ENCODE assay signal across 22 cellular contexts in the genomic region with DNA sequence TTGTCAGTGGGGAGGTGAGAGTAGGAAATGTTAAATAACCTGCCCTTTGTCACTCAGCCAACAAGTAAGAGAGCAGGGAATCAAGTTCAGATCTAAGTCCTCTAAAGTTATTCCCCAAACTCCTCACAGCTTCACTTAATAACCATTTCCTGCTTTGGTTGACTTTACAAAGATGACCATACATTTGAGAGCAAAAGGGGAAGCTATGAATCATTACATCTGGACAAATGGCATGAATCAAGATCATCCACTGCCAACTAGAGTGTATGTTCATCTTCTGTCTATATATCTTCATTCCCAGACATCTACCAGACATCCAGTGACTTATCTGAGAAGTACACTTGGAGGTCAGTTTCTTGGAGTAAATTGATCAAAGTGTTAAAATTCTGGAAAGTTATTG. TPM values are rescaled to one million over a fixed set of nuclear protein-coding genes. Genes with fewer than 3 reads are reported as not detected.
A peak's percentile ranks its signal among the peaks of the same experiment; 100 is the strongest.
DNase-seq lines count a peak whose midpoint lies in the region; FAIRE-seq and TF ChIP-seq lines count a peak whose summit lies in the region.
"Had no signal": no experiment of that assay in that cellular context is flagged by ENCODE, and none has a peak within 500 bp of the region (broad histone marks: within the 10 kb centered on the region; RNA-seq: fewer than 3 reads in every experiment).

No MANE protein-coding gene starts in this region.

- TF ChIP-seq CTCF in cardiac fibroblast (IDR thresholded peaks at IDR 0.05; ENCODE audit: low read depth, low read length), result no peak

- H2BK12ac ChIP-seq in mesenchymal stem cell (ENCODE audit: low read length in 2 of 2), result no peak overlapping the region

- peak; percentile 71 for DNase-seq in GM23248
- peak; percentile 13 for DNase-seq in RCC 7860 (ENCODE audit: low spot score)
- DNase-seq in cardiac fibroblast (ENCODE audit: low read depth in 2 of 2), result peak; percentile 36 to 83
- peak; percentile 23 for DNase-seq in mesenchymal stem cell
- DNase-seq in DMS114 treated with DMSO at 0.1 percent for 48 hours (lab: John Stamatoyannopoulos, UW; ENCODE audit: unreplicated experiment), result no peak
- no peak for DNase-seq in stimulated activated CD4-positive, alpha-beta T cell treated with anti-CD3 and anti-CD28 coated beads, Interleukin-2, amount 100 ng/mL, for 24 hours
- no peak for DNase-seq in HAP-1 (ENCODE audit: low spot score in 2 of 2)
- no peak for DNase-seq in SW 1271 (lab: John Stamatoyannopoulos, UW)
- DNase-seq: activated naive CD8-positive, alpha-beta T cell treated with anti-CD3 and anti-CD28 coated beads, Interleukin-2, amount 50 U/mL, for 24 hours; Caco-2; caudate nucleus; effector CD8-positive, alpha-beta T cell; hippocampal formation; kidney; mesendoderm; NCI-H345; Right ventricle myocardium superior; spleen; T-helper 17 cell; testis had no signal

- H2BK5ac ChIP-seq in mesenchymal stem cell (ENCODE audit: low read depth, low read length, poor library complexity, severe bottlenecking), result no peak overlapping the region

- no peaks in the 10 kb centered on the region for H4K20me1 ChIP-seq in GM23248 (ENCODE audit: insufficient read depth)

- H3K79me2 ChIP-seq in GM23248 (ENCODE audit: insufficient read depth), result no peaks in the 10 kb centered on the region

- H3K4me3 ChIP-seq in GM23248, result no peak overlapping the region
- no peak overlapping the region for H3K4me3 ChIP-seq in cardiac fibroblast (replicated peaks in 1 of 2; ENCODE audit: low read depth in 2 of 2, low read length in 2 of 2)
- H3K4me3 ChIP-seq in mesenchymal stem cell (ENCODE audit: insufficient read depth in 1 of 2, low read depth in 1 of 2, low read length in 2 of 2), result no peak overlapping the region
- H3K4me3 ChIP-seq in HAP-1, result no peak overlapping the region
- H3K4me3 ChIP-seq: spleen, testis had no signal

- H3K9ac ChIP-seq in GM23248 (no peak overlapping the region), mesenchymal stem cell (ENCODE audit: low read length) (no peak overlapping the region)

- in situ Hi-C loops in GM23248 (cut with MboI), result no loop called here
- in situ Hi-C loops in HAP-1 (cut with MboI; ENCODE audit: low sequenced_read_pairs), result no loop called here

- H3K23ac ChIP-seq in mesenchymal stem cell (ENCODE audit: low read length in 2 of 2), result no peak overlapping the region

- no peak overlapping the region for H3K18ac ChIP-seq in mesenchymal stem cell (ENCODE audit: low read depth in 1 of 2, low read length in 2 of 2)

- FAIRE-seq in RCC 7860 (lab: Jason Lieb, UNC), result no peak
- FAIRE-seq: G401.6, GM12891, kidney had no signal

- H3K4me2 ChIP-seq in GM23248 (ENCODE audit: unreplicated experiment) (peak overlapping the region; percentile 14), mesenchymal stem cell (ENCODE audit: low read length, poor library complexity, severe bottlenecking) (no peak overlapping the region)

- no peak overlapping the region for H2BK15ac ChIP-seq in mesenchymal stem cell (ENCODE audit: low read depth, poor library complexity, severe bottlenecking)

- H3K36me3 ChIP-seq in GM23248 (ENCODE audit: low read depth), result no peaks in the 10 kb centered on the region
- H3K36me3 ChIP-seq in mesenchymal stem cell (ENCODE audit: control insufficient read depth in 1 of 2, insufficient read depth in 2 of 2, low read depth in 1 of 2, low read length in 2 of 2), result no peaks in the 10 kb centered on the region
- no peaks in the 10 kb centered on the region for H3K36me3 ChIP-seq in HAP-1 (replicated peaks)
- H3K36me3 ChIP-seq: spleen had no signal

- no peak overlapping the region for H2BK120ac ChIP-seq in mesenchymal stem cell (ENCODE audit: low read depth, low read length)

- H2AFZ ChIP-seq in GM23248 (no peak overlapping the region), mesenchymal stem cell (ENCODE audit: low read depth, low read length) (no peak overlapping the region)

- H3K14ac ChIP-seq in mesenchymal stem cell (ENCODE audit: low read length in 2 of 2), result no peak overlapping the region

- no peak overlapping the region for H4K8ac ChIP-seq in mesenchymal stem cell (ENCODE audit: low read length)

- peaks cover 20% of the 10 kb centered on the region for H3F3A ChIP-seq in GM23248 (ENCODE audit: insufficient read depth)

- no peak overlapping the region for H4K91ac ChIP-seq in mesenchymal stem cell (ENCODE audit: low read length)

- no peaks in the 10 kb centered on the region for H3K9me2 ChIP-seq in GM23248 (ENCODE audit: insufficient read depth)

- H3K4ac ChIP-seq in mesenchymal stem cell (ENCODE audit: low read depth in 1 of 2, low read length in 2 of 2), result no peak overlapping the region

- H3K27me3 ChIP-seq in GM23248 (replicated peaks; ENCODE audit: insufficient read depth), result no peaks in the 10 kb centered on the region
- H3K27me3 ChIP-seq in mesenchymal stem cell (ENCODE audit: control insufficient read depth in 1 of 2, insufficient read depth in 1 of 2, low read length in 2 of 2), result no peaks in the 10 kb centered on the region
- H3K27me3 ChIP-seq in HAP-1 (ENCODE audit: low read depth), result no peaks in the 10 kb centered on the region
- H3K27me3 ChIP-seq: spleen, testis had no signal

- H3K79me1 ChIP-seq in mesenchymal stem cell (replicated peaks; ENCODE audit: low read length, poor library complexity, severe bottlenecking), result no peaks in the 10 kb centered on the region

- H2AK5ac ChIP-seq in mesenchymal stem cell (ENCODE audit: low read length, severe bottlenecking), result no peak overlapping the region

- no peak overlapping the region for H3K27ac ChIP-seq in GM23248
- no peak overlapping the region for H3K27ac ChIP-seq in mesenchymal stem cell (ENCODE audit: low read length, poor library complexity, severe bottlenecking)
- H3K27ac ChIP-seq: spleen, testis had no signal

- no peaks in the 10 kb centered on the region for H3K9me3 ChIP-seq in GM23248 (ENCODE audit: low read depth)
- no peaks in the 10 kb centered on the region for H3K9me3 ChIP-seq in mesenchymal stem cell (ENCODE audit: control insufficient read depth, low read length)
- no peaks in the 10 kb centered on the region for H3K9me3 ChIP-seq in HAP-1
- H3K9me3 ChIP-seq: Caco-2, testis had no signal

- peaks cover 10% of the 10 kb centered on the region for H3K4me1 ChIP-seq in GM23248 (ENCODE audit: insufficient read depth)
- no peaks in the 10 kb centered on the region for H3K4me1 ChIP-seq in mesenchymal stem cell (ENCODE audit: control insufficient read depth, insufficient read depth, low read depth, low read length)
- H3K4me1 ChIP-seq in HAP-1, result no peaks in the 10 kb centered on the region
- H3K4me1 ChIP-seq: Caco-2, testis had no signal

RNA-seq across cellular contexts. Expression of a gene that starts 15.1 kb away (rescaled TPM):
- total RNA-seq in GM23248 (2014; rRNA removed; shearing (Covaris generic)), result 15.0 and 21.0 TPM in 2 replicates
- 6.8 and 8.3 TPM in 2 replicates for polyA plus RNA-seq in GM23248 (2016; fragmentation: Nextera tagmentation; extraction: Ambion mirVana)
- polyA plus RNA-seq in mesenchymal stem cell (2013, experiment 1 of 2), result 8.5 TPM
- polyA plus RNA-seq in mesenchymal stem cell (2013, experiment 2 of 2), result 8.1 TPM

Comparison
In these comparisons a context has a peak if more than half of its experiments do, and no peak if none do; other contexts are left out.
1. DNase-seq: peak in GM23248 (single experiment), RCC 7860 (single experiment), cardiac fibroblast (2 of 2) and mesenchymal stem cell (single experiment); none in DMS114 treated with DMSO at 0.1 percent for 48 hours (single experiment), stimulated activated CD4-positive, alpha-beta T cell treated with anti-CD3 and anti-CD28 coated beads, Interleukin-2, amount 100 ng/mL, for 24 hours (0 of 2), HAP-1 (0 of 2) and SW 1271 (0 of 2).